ENCODE assay signal across 19 cellular contexts in genomic region chr12:120051535-120051934, GRCh38.
DNase-seq lines count a peak whose midpoint lies in the region; ATAC-seq and TF ChIP-seq lines count a peak whose summit lies in the region.
"Had no signal": no experiment of that assay in that cellular context is flagged by ENCODE, and none has a peak within 500 bp of the region (broad histone marks: within the 10 kb centered on the region; RNA-seq: fewer than 3 reads in every experiment).

No MANE protein-coding gene starts in this region.

- no peak for TF ChIP-seq CTCF in HEK293 (tag by site-specific recombination; IDR thresholded peaks at IDR 0.05)

- H3K27ac Mint-ChIP-seq in T-helper 17 cell = no peak overlapping the region
- H3K27ac Mint-ChIP-seq in central memory CD8-positive, alpha-beta T cell (ENCODE audit: low read depth) = peak overlapping the region; percentile 76
- H3K27ac Mint-ChIP-seq: CD4-positive, alpha-beta memory T cell; HFFc6 had no signal

- CTCF ChIA-PET in HEK293 (lab: Yijun Ruan, JAX) = interaction anchor here (0.6 kb wide), 1 partner anchor 9 kb away, joined by 3 read pairs; no protein-coding TSS in a partner anchor

- H3K27me3 Mint-ChIP-seq in T-helper 17 cell = no peaks in the 10 kb centered on the region
- H3K27me3 Mint-ChIP-seq in central memory CD8-positive, alpha-beta T cell = no peaks in the 10 kb centered on the region
- H3K27me3 Mint-ChIP-seq: CD4-positive, alpha-beta memory T cell had no signal

- H3K4me3 ChIP-seq in HEK293 (ENCODE audit: low read depth, low read length) = no peak overlapping the region
- H3K4me3 ChIP-seq: GM12878, GM23248 had no signal

- POLR2A ChIA-PET in HEK293 (lab: Yijun Ruan, JAX) = no interaction called here

- no peaks in the 10 kb centered on the region for H3K36me3 Mint-ChIP-seq in T-helper 17 cell (ENCODE audit: low read depth)
- peaks cover 9% of the 10 kb centered on the region for H3K36me3 Mint-ChIP-seq in central memory CD8-positive, alpha-beta T cell (ENCODE audit: insufficient read depth)

- H3K9me3 Mint-ChIP-seq in central memory CD8-positive, alpha-beta T cell = peaks cover 5% of the 10 kb centered on the region
- H3K9me3 Mint-ChIP-seq: CD4-positive, alpha-beta memory T cell had no signal

- H3K4me1 ChIP-seq in HEK293 (ENCODE audit: control insufficient read depth, insufficient read depth, low read length) = no peaks in the 10 kb centered on the region

- no peak overlapping the region for H3K27ac ChIP-seq in HEK293 (ENCODE audit: extremely low read depth, low read depth, low read length)
- H3K27ac ChIP-seq: GM23248 had no signal

- no peak for ATAC-seq in T-helper 17 cell
- no peak for ATAC-seq in central memory CD8-positive, alpha-beta T cell (replicated peaks; ENCODE audit: extremely low read depth, poor library complexity, severe bottlenecking)
- ATAC-seq in HG02798 (IDR thresholded peaks at IDR 0.05; ENCODE audit: poor library complexity, unreplicated experiment) = no peak
- ATAC-seq: GM12878 had no signal

- DNase-seq in T-helper 17 cell (no peak), SHP77 treated with DMSO at 0.1 percent for 48 hours (lab: John Stamatoyannopoulos, UW) (no peak), NCI-H1048 (lab: John Stamatoyannopoulos, UW) (no peak)
- DNase-seq in central memory CD8-positive, alpha-beta T cell (ENCODE audit: low spot score in 2 of 2) = no peak
- DNase-seq: C1 segment of cervical spinal cord; Calu3; CD4-positive, alpha-beta memory T cell; COR-L47; DMS153; DMS79; EL; GDM1; GM23248; H7; HCEC 1CT; HFFc6 had no signal

- H3K4me1 Mint-ChIP-seq in T-helper 17 cell = peaks cover 24% of the 10 kb centered on the region
- H3K4me1 Mint-ChIP-seq in central memory CD8-positive, alpha-beta T cell = peaks cover 47% of the 10 kb centered on the region

- no peaks in the 10 kb centered on the region for H3K9me3 ChIP-seq in HEK293 (ENCODE audit: control insufficient read depth, insufficient read depth, low read depth, low read length)
- no peaks in the 10 kb centered on the region for H3K9me3 ChIP-seq in T-helper 17 cell (ENCODE audit: control insufficient read depth, low read length, poor library complexity, severe bottlenecking)

- peak overlapping the region; percentile 13 for H3K4me3 Mint-ChIP-seq in T-helper 17 cell
- no peak overlapping the region for H3K4me3 Mint-ChIP-seq in central memory CD8-positive, alpha-beta T cell
- H3K4me3 Mint-ChIP-seq: CD4-positive, alpha-beta memory T cell; HFFc6 had no signal

- no peaks in the 10 kb centered on the region for H3K36me3 ChIP-seq in HEK293 (ENCODE audit: control insufficient read depth in 2 of 2, insufficient read depth in 1 of 2, low read length in 2 of 2)

TF ChIP-seq in HEK293, 187 proteins besides CTCF, POLR2A, EP300 and RAD21:
- no peak for TF ChIP-seq ZNF785 (tag by site-specific recombination; IDR thresholded peaks at IDR 0.05)
- peak; percentile 100 for TF ChIP-seq ZNF529 (tag by site-specific recombination; IDR thresholded peaks at IDR 0.05; ENCODE audit: insufficient replicate concordance)
- TF ChIP-seq ZNF645 (tag by site-specific recombination; IDR thresholded peaks at IDR 0.05) = no peak
- TF ChIP-seq HOXD13 (CRISPR knock-in tag; IDR thresholded peaks at IDR 0.05; ENCODE audit: borderline replicate concordance) = no peak
- no peak for TF ChIP-seq GLIS2 (tag by site-specific recombination; IDR thresholded peaks at IDR 0.05)
- no peak for TF ChIP-seq MYNN (tag by site-specific recombination; IDR thresholded peaks at IDR 0.05; ENCODE audit: borderline replicate concordance)
- no peak for TF ChIP-seq SALL2 (tag by site-specific recombination; IDR thresholded peaks at IDR 0.05; ENCODE audit: borderline replicate concordance)
- no peak for TF ChIP-seq YY1 (tag by site-specific recombination; IDR thresholded peaks at IDR 0.05)
- TF ChIP-seq OSR2 (tag by site-specific recombination; IDR thresholded peaks at IDR 0.05) = no peak
